Comparison of ENCODE assay signal across 8 cellular contexts in genomic region chr13:27172495-27172842, GRCh38. TPM values are rescaled to one million over a fixed set of nuclear protein-coding genes. Genes with fewer than 3 reads are reported as not detected.
DNase-seq lines count a peak whose midpoint lies in the region; ATAC-seq and TF ChIP-seq lines count a peak whose summit lies in the region.

No MANE protein-coding gene starts in this region.

- no peak for ATAC-seq in stimulated activated naive CD8-positive, alpha-beta T cell treated with anti-CD3 and anti-CD28 coated beads, Interleukin-15, Interleukin-2, amounts not matched to agents 100 U/mL and 50 U/mL, for 24 hours
- ATAC-seq in HG03159 (IDR thresholded peaks at IDR 0.05; ENCODE audit: unreplicated experiment) (no peak), HG02981 (IDR thresholded peaks at IDR 0.05; ENCODE audit: unreplicated experiment) (no peak)

- H3K27me3 ChIP-seq in endocrine pancreas (ENCODE audit: control insufficient read depth, insufficient read depth, low read length): no peaks in the 10 kb centered on the region

- H3K27me3 Mint-ChIP-seq in stimulated activated naive CD8-positive, alpha-beta T cell treated with anti-CD3 and anti-CD28 coated beads, Interleukin-15, Interleukin-2, amounts not matched to agents 100 ng/mL and 50 ng/mL, for 24 hours: no peaks in the 10 kb centered on the region
- H3K27me3 Mint-ChIP-seq in neural crest cell (ENCODE audit: low read depth): no peaks in the 10 kb centered on the region

- in situ Hi-C loops in SK-MEL-5 (cut with HindIII; ENCODE audit: low pct_unique_long_range_greater_than_20kb, low sequenced_read_pairs): no loop called here

- peaks cover 19% of the 10 kb centered on the region for H3K4me1 ChIP-seq in endocrine pancreas (ENCODE audit: control insufficient read depth, insufficient read depth, low read length)

- H3K27ac Mint-ChIP-seq in stimulated activated naive CD8-positive, alpha-beta T cell treated with anti-CD3 and anti-CD28 coated beads, Interleukin-15, Interleukin-2, amounts not matched to agents 100 ng/mL and 50 ng/mL, for 24 hours: peak overlapping the region; percentile 95
- no peak overlapping the region for H3K27ac Mint-ChIP-seq in neural crest cell (ENCODE audit: unreplicated experiment)

- no peaks in the 10 kb centered on the region for H3K36me3 ChIP-seq in endocrine pancreas (ENCODE audit: control insufficient read depth, insufficient read depth, low read length)

- H3K4me1 Mint-ChIP-seq in stimulated activated naive CD8-positive, alpha-beta T cell treated with anti-CD3 and anti-CD28 coated beads, Interleukin-15, Interleukin-2, amounts not matched to agents 100 ng/mL and 50 ng/mL, for 24 hours (ENCODE audit: low read depth): peaks cover 66% of the 10 kb centered on the region
- peaks cover 32% of the 10 kb centered on the region for H3K4me1 Mint-ChIP-seq in neural crest cell

- H3K36me3 Mint-ChIP-seq in stimulated activated naive CD8-positive, alpha-beta T cell treated with anti-CD3 and anti-CD28 coated beads, Interleukin-15, Interleukin-2, amounts not matched to agents 100 ng/mL and 50 ng/mL, for 24 hours (ENCODE audit: low read depth): peaks cover 4% of the 10 kb centered on the region
- no peaks in the 10 kb centered on the region for H3K36me3 Mint-ChIP-seq in neural crest cell (ENCODE audit: low read depth)

- H3K9ac ChIP-seq in endocrine pancreas (ENCODE audit: control insufficient read depth, insufficient read depth, low read length): peak overlapping the region; percentile 13

- H3K4me3 Mint-ChIP-seq in stimulated activated naive CD8-positive, alpha-beta T cell treated with anti-CD3 and anti-CD28 coated beads, Interleukin-15, Interleukin-2, amounts not matched to agents 100 ng/mL and 50 ng/mL, for 24 hours: peak overlapping the region; percentile 89
- H3K4me3 Mint-ChIP-seq in neural crest cell: peak overlapping the region; percentile 88

- DNase-seq in stimulated activated naive CD8-positive, alpha-beta T cell treated with anti-CD3 and anti-CD28 coated beads, Interleukin-15, Interleukin-2, amounts not matched to agents 100 U/mL and 50 U/mL, for 24 hours: no peak
- DNase-seq in SK-MEL-5 (ENCODE audit: low read depth, low spot score) (peak; percentile 23), neural crest cell (ENCODE audit: low read depth, low spot score) (no peak), occipital lobe (lab: John Stamatoyannopoulos, UW) (no peak)

- H3K4me3 ChIP-seq in endocrine pancreas (ENCODE audit: control insufficient read depth, insufficient read depth, low read length): peak overlapping the region; percentile 82

- H3K9me3 Mint-ChIP-seq in stimulated activated naive CD8-positive, alpha-beta T cell treated with anti-CD3 and anti-CD28 coated beads, Interleukin-15, Interleukin-2, amounts not matched to agents 100 ng/mL and 50 ng/mL, for 24 hours: no peaks in the 10 kb centered on the region
- H3K9me3 Mint-ChIP-seq in neural crest cell: no peaks in the 10 kb centered on the region

- H3K9me3 ChIP-seq in endocrine pancreas (ENCODE audit: control insufficient read depth, low read length): no peaks in the 10 kb centered on the region

- TF ChIP-seq CTCF in neural crest cell (conservative IDR thresholded peaks at IDR 0.05): no peak

RNA-seq across cellular contexts. Expression of gene USP12, which starts 0.9 kb away (rescaled TPM):
- total RNA-seq in SK-MEL-5 (2014; rRNA removed; shearing (Covaris generic)): 20.7 and 25.8 TPM in 2 replicates
- 20.8 and 31.6 TPM in 2 replicates for polyA plus RNA-seq in SK-MEL-5 (2015; cell fraction: cytosol; rRNA removed)
- 24.2 and 24.7 TPM in 2 replicates for polyA plus RNA-seq in SK-MEL-5 (2015; cell fraction: nucleus; rRNA removed)
- total RNA-seq in neural crest cell (19.6 and 21.4 TPM in 2 replicates), occipital lobe (67.4 TPM)
